In genomic region chr18:59876310-59876626, GRCh38 we compare ENCODE assay signal across 1 cellular context.
TF ChIP-seq lines count a peak whose summit lies in the region.

No MANE protein-coding gene starts in this region.

TF ChIP-seq in IMR-90, 13 proteins besides CTCF, POLR2A, EP300 and RAD21 (continued from another document):
- no peak for TF ChIP-seq MXI1 (IDR thresholded peaks at IDR 0.05; ENCODE audit: borderline replicate concordance, low read depth, low read length)
- no peak for TF ChIP-seq NFE2L2 (IDR thresholded peaks at IDR 0.05; ENCODE audit: low read depth, low read length)
